Comparison of ENCODE assay signal across 14 cellular contexts in the genomic region with DNA sequence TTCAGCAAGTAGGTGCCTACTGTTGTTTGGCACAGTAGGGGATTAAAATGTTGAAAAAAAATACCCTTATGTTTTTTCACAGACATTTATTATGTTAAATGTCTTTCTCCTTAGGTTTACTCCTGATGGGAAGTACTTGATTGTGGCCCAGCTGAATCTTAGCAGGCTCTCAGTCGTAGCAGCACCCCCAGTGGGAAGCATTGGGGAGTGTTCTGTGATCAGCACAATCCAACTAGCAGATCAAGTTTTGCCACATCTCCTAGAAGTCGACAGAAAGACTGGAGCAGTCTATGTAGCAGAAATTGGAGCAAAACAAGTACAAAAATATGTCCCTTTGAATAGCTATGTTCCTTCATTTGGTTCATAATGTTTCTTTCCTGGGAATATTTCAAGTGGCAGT. TPM values are rescaled to one million over a fixed set of nuclear protein-coding genes. Genes with fewer than 3 reads are reported as not detected.
DNase-seq lines count a peak whose midpoint lies in the region; FAIRE-seq and TF ChIP-seq lines count a peak whose summit lies in the region.
"Had no signal": no experiment of that assay in that cellular context is flagged by ENCODE, and none has a peak within 500 bp of the region (broad histone marks: within the 10 kb centered on the region; RNA-seq: fewer than 3 reads in every experiment).

No MANE protein-coding gene starts in this region.

- H2AFZ ChIP-seq in neuronal stem cell (ENCODE audit: low read length) = no peak overlapping the region

- H4K8ac ChIP-seq in neuronal stem cell (ENCODE audit: low read depth, low read length) = no peak overlapping the region

- H3K4me3 Mint-ChIP-seq in endodermal cell = no peak overlapping the region
- H3K4me3 Mint-ChIP-seq: central memory CD8-positive, alpha-beta T cell had no signal

- H3K36me3 Mint-ChIP-seq in endodermal cell (ENCODE audit: low read depth) = peaks cover 2% of the 10 kb centered on the region

- TF ChIP-seq POLR2A in NB4 (IDR thresholded peaks at IDR 0.05; ENCODE audit: extremely low read depth, insufficient read length) (no peak), GM12891 (IDR thresholded peaks at IDR 0.05; ENCODE audit: low read depth, low read length) (no peak)

- H3K9me3 ChIP-seq in endodermal cell (ENCODE audit: control insufficient read depth, low read length) (no peaks in the 10 kb centered on the region), neuronal stem cell (replicated peaks in 1 of 2; ENCODE audit: control insufficient read depth in 2 of 2, insufficient read depth in 1 of 2, low read depth in 1 of 2, low read length in 2 of 2) (no peaks in the 10 kb centered on the region)
- H3K9me3 ChIP-seq: MG63, neutrophil had no signal

- TF ChIP-seq CTCF in NB4 (IDR thresholded peaks at IDR 0.05; ENCODE audit: low read depth, low read length) (peak; percentile 26), endodermal cell (conservative IDR thresholded peaks at IDR 0.05) (peak; percentile 66)

- no peak overlapping the region for H3K9ac ChIP-seq in endodermal cell (ENCODE audit: extremely low read depth, low read length, poor library complexity, severe bottlenecking)
- no peak overlapping the region for H3K9ac ChIP-seq in neuronal stem cell (ENCODE audit: low read depth, low read length, poor library complexity)

- H3K27ac Mint-ChIP-seq in endodermal cell = no peak overlapping the region

- H3K4me1 Mint-ChIP-seq in endodermal cell = peaks cover 15% of the 10 kb centered on the region
- H3K4me1 Mint-ChIP-seq: central memory CD8-positive, alpha-beta T cell had no signal

- H3K4me2 ChIP-seq in neuronal stem cell (ENCODE audit: insufficient read depth, low read length, poor library complexity, severe bottlenecking) = no peak overlapping the region

- H3K27ac ChIP-seq in endodermal cell (ENCODE audit: low read depth, low read length) (no peak overlapping the region), neuronal stem cell (replicated peaks; ENCODE audit: low read length) (no peak overlapping the region)
- H3K27ac ChIP-seq: neutrophil had no signal

- FAIRE-seq in GM12891 (lab: Jason Lieb, UNC) = no peak

- DNase-seq in ELF-1 (ENCODE audit: low read depth, low spot score) (peak; percentile 43), NB4 (ENCODE audit: low read depth) (no peak), endodermal cell (peak; percentile 80), occipital lobe (lab: John Stamatoyannopoulos, UW) (peak; percentile 2), neuronal stem cell (ENCODE audit: low spot score) (no peak), ecto neural progenitor cell (ENCODE audit: low spot score) (no peak), GM12891 (ENCODE audit: insufficient read length, low spot score) (no peak)
- no peak for DNase-seq in stimulated activated CD4-positive, alpha-beta T cell treated with anti-CD3 and anti-CD28 coated beads, Interleukin-4, amount 100 ng/mL, for 1 hour
- DNase-seq: left cardiac atrium; MG63; stimulated activated naive CD4-positive, alpha-beta T cell had no signal

- H2AK5ac ChIP-seq in neuronal stem cell (ENCODE audit: low read depth, low read length) = no peak overlapping the region

- H3K18ac ChIP-seq in neuronal stem cell (ENCODE audit: low read length) = no peak overlapping the region

- H3K4me3 ChIP-seq in NB4 (ENCODE audit: low read depth, low read length) (no peak overlapping the region), endodermal cell (ENCODE audit: low read length) (no peak overlapping the region), neuronal stem cell (ENCODE audit: low read length in 2 of 2) (no peak overlapping the region)
- H3K4me3 ChIP-seq: MG63 had no signal

- no peak overlapping the region for H3K14ac ChIP-seq in neuronal stem cell (ENCODE audit: low read length)

- H3K4ac ChIP-seq in neuronal stem cell (ENCODE audit: low read length) = no peak overlapping the region

- H3K36me3 ChIP-seq in endodermal cell (ENCODE audit: control insufficient read depth, insufficient read depth, low read length) (peaks cover 9% of the 10 kb centered on the region), neuronal stem cell (replicated peaks in 1 of 2; ENCODE audit: control insufficient read depth in 2 of 2, insufficient read depth in 2 of 2, low read length in 2 of 2) (peaks cover 3 to 66% of the 10 kb centered on the region in 2 donors)
- H3K36me3 ChIP-seq: MG63 had no signal

- H3K9me3 Mint-ChIP-seq in endodermal cell = no peaks in the 10 kb centered on the region
- H3K9me3 Mint-ChIP-seq: central memory CD8-positive, alpha-beta T cell had no signal

- no peak overlapping the region for H2BK15ac ChIP-seq in neuronal stem cell (ENCODE audit: low read length)

- H3K27me3 ChIP-seq in endodermal cell (ENCODE audit: control insufficient read depth, insufficient read depth, low read length, poor library complexity, severe bottlenecking) (no peaks in the 10 kb centered on the region), neuronal stem cell (ENCODE audit: control insufficient read depth in 3 of 3, insufficient read depth in 3 of 3, low read depth in 1 of 3, low read length in 3 of 3) (no peaks in the 10 kb centered on the region)
- H3K27me3 ChIP-seq: MG63, neutrophil had no signal

- H2BK5ac ChIP-seq in neuronal stem cell (ENCODE audit: low read length) = no peak overlapping the region

- H2BK120ac ChIP-seq in neuronal stem cell (ENCODE audit: low read depth, low read length) = no peak overlapping the region

- no peak overlapping the region for H2BK12ac ChIP-seq in neuronal stem cell (ENCODE audit: low read length)

- 40 to 41% methylated on average over 1 to 2 of the region's 2 CpGs for WGBS in endodermal cell (ENCODE audit: insufficient coverage in 1 of 2, insufficient read length in 1 of 2), 2 experiments
- WGBS in neuronal stem cell (ENCODE audit: extremely low coverage in 2 of 2, insufficient read length in 2 of 2, insufficient replicate concordance in 1 of 2), 2 donors = no CpG with 5 or more reads among the region's 2 CpGs

- H3K79me1 ChIP-seq in neuronal stem cell (ENCODE audit: low read depth, low read length) = no peaks in the 10 kb centered on the region

- H3K27me3 Mint-ChIP-seq in endodermal cell (ENCODE audit: insufficient read depth) = no peaks in the 10 kb centered on the region
- H3K27me3 Mint-ChIP-seq: central memory CD8-positive, alpha-beta T cell had no signal

- no peak overlapping the region for H4K91ac ChIP-seq in neuronal stem cell (ENCODE audit: low read depth, low read length, poor library complexity)

- H3K23ac ChIP-seq in neuronal stem cell (ENCODE audit: low read depth, low read length, poor library complexity) = no peak overlapping the region

- H3K4me1 ChIP-seq in endodermal cell (ENCODE audit: control insufficient read depth, insufficient read depth, low read length) = no peaks in the 10 kb centered on the region
- H3K4me1 ChIP-seq in neuronal stem cell (ENCODE audit: control insufficient read depth in 2 of 2, insufficient read depth in 1 of 2, low read depth in 1 of 2, low read length in 2 of 2) = no peaks in the 10 kb centered on the region

TF ChIP-seq in GM12891, 5 proteins besides CTCF, POLR2A, EP300 and RAD21:
- TF ChIP-seq POU2F2 (IDR thresholded peaks at IDR 0.05; ENCODE audit: low read depth, low read length) (no peak), TAF1 (IDR thresholded peaks at IDR 0.05; ENCODE audit: low read depth, low read length) (no peak), PAX5 (IDR thresholded peaks at IDR 0.05; ENCODE audit: insufficient read depth, low read length, severe bottlenecking) (no peak), SPI1 (IDR thresholded peaks at IDR 0.05; ENCODE audit: low read depth, low read length) (no peak)
TF ChIP-seq in GM12891: peak in this region for 0.

RNA-seq across cellular contexts. Expression of gene NHLRC3, which starts 9.3 kb away (rescaled TPM):
- total RNA-seq in endodermal cell = 10 to 100 TPM; 13.7 to 23.4 TPM
- 23.2 TPM for polyA plus RNA-seq in endodermal cell (2013, experiment 1 of 2)
- 18.3 TPM for polyA plus RNA-seq in endodermal cell (2013, experiment 2 of 2)
- total RNA-seq in occipital lobe = 51.8 TPM
- 11.3 TPM for polyA plus RNA-seq in neuronal stem cell (2013, experiment 1 of 2)
- 12.2 TPM for polyA plus RNA-seq in neuronal stem cell (2013, experiment 2 of 2)
- polyA plus RNA-seq in GM12891 (2012; ENCODE audit: low read depth, missing spikeins) = 8.9 TPM

RNA-seq across cellular contexts. Expression of gene PROSER1, which starts 9.7 kb away (rescaled TPM):
- total RNA-seq in endodermal cell (10 to 100 TPM; 54.0 to 62.1 TPM), occipital lobe (33.1 TPM)
- polyA plus RNA-seq in endodermal cell (2013, experiment 1 of 2) = 52.4 TPM
- 45.0 TPM for polyA plus RNA-seq in endodermal cell (2013, experiment 2 of 2)
- 59.2 TPM for polyA plus RNA-seq in neuronal stem cell (2013, experiment 1 of 2)
- 61.9 TPM for polyA plus RNA-seq in neuronal stem cell (2013, experiment 2 of 2)
- polyA plus RNA-seq in GM12891 (2012; ENCODE audit: low read depth, missing spikeins) = 15.5 TPM

RNA-seq across cellular contexts. Expression of gene STOML3, which starts 56.9 kb away (rescaled TPM):
- not detected for total RNA-seq in endodermal cell
- polyA plus RNA-seq in endodermal cell (2013, experiment 1 of 2) = 0.46 TPM
- 0.41 TPM for polyA plus RNA-seq in endodermal cell (2013, experiment 2 of 2)
- 0.16 TPM for total RNA-seq in occipital lobe
- 1.4 TPM for polyA plus RNA-seq in neuronal stem cell (2013, experiment 1 of 2)
- 1.5 TPM for polyA plus RNA-seq in neuronal stem cell (2013, experiment 2 of 2)
- polyA plus RNA-seq in GM12891 (2012; ENCODE audit: low read depth, missing spikeins) = not detected
- total RNA-seq: left cardiac atrium, NCI-H460 had no signal

Comparison
In these comparisons a context has a peak if more than half of its experiments do, and no peak if none do; other contexts are left out.
1. DNase-seq: peak in ELF-1 (single experiment), endodermal cell (single experiment) and occipital lobe (single experiment); none in NB4 (single experiment), neuronal stem cell (single experiment), stimulated activated CD4-positive, alpha-beta T cell treated with anti-CD3 and anti-CD28 coated beads, Interleukin-4, amount 100 ng/mL, for 1 hour (single experiment), ecto neural progenitor cell (single experiment) and GM12891 (single experiment).